ENCODE assay signal across 23 cellular contexts in genomic region chr12:28844718-28845117, GRCh38.
"Had no signal": no experiment of that assay in that cellular context is flagged by ENCODE, and none has a peak within 500 bp of the region (broad histone marks: within the 10 kb centered on the region; RNA-seq: fewer than 3 reads in every experiment).

No MANE protein-coding gene starts in this region.

- H3K27me3 ChIP-seq: Peyer's patch, SJCRH30 had no signal

- FAIRE-seq: HepG2 had no signal

- DNase-seq: IMR-90, Karpas-422, KG1, NCI-H1092, NCI-H1105 treated with DMSO at 0.1 percent for 48 hours, NCI-H1417 treated with DMSO at 0.1 percent for 48 hours, NCI-H146, NCI-H1694 treated with DMSO at 0.1 percent for 48 hours, NCI-H1930, NCI-H2081, NCI-H2107, NCI-H2227 treated with DMSO at 0.1 percent for 48 hours, NCI-H524, NCI-H526 treated with DMSO at 0.1 percent for 48 hours, NCI-H748 treated with DMSO at 0.1 percent for 48 hours, PC-9, Peyer's patch, SHP77 treated with DMSO at 0.1 percent for 48 hours, SJCRH30, T-helper 2 cell had no signal

- H2AFZ ChIP-seq: PC-9 had no signal

- H3K4me2 ChIP-seq: PC-9 had no signal

- H3K9me3 ChIP-seq: Peyer's patch, SJCRH30 had no signal

- H3K36me3 ChIP-seq: Peyer's patch, SJCRH30 had no signal

- H3K4me3 ChIP-seq: PC-9, Peyer's patch, SJCRH30 had no signal

- ATAC-seq: HepG2, Right ventricle myocardium inferior, SK-N-SH treated with all-trans-retinoic acid at 6 μM for 48 hours had no signal

- H3K27ac ChIP-seq: PC-9, Peyer's patch, SJCRH30 had no signal

- H3K4me1 ChIP-seq: Peyer's patch, SJCRH30 had no signal
